Comparison of ENCODE assay signal across 23 cellular contexts in genomic region chr5:5490774-5491347, GRCh38.
DNase-seq lines count a peak whose midpoint lies in the region; ATAC-seq and TF ChIP-seq lines count a peak whose summit lies in the region.
"Had no signal": no experiment of that assay in that cellular context is flagged by ENCODE, and none has a peak within 500 bp of the region (broad histone marks: within the 10 kb centered on the region; RNA-seq: fewer than 3 reads in every experiment).

No MANE protein-coding gene starts in this region.

- H3K9me3 Mint-ChIP-seq in glutamatergic neuron (ENCODE audit: unreplicated experiment) = peaks cover 5% of the 10 kb centered on the region
- H3K9me3 Mint-ChIP-seq in neural progenitor cell = no peaks in the 10 kb centered on the region
- H3K9me3 Mint-ChIP-seq: activated T-cell treated with anti-CD3 and anti-CD28 coated beads, Interleukin-2, amount 50 U/mL, for 24 hours; CD4-positive, alpha-beta T cell; T-cell had no signal

- no peak overlapping the region for H3K9ac ChIP-seq in neural progenitor cell

- no peak overlapping the region for H3K27ac ChIP-seq in neural progenitor cell
- H3K27ac ChIP-seq: body of pancreas, heart right ventricle had no signal

- H3K4me1 Mint-ChIP-seq in glutamatergic neuron (ENCODE audit: low read depth, unreplicated experiment) (peaks cover 12% of the 10 kb centered on the region), neural progenitor cell (peaks cover 10% of the 10 kb centered on the region)

- H3K27me3 Mint-ChIP-seq in glutamatergic neuron (ENCODE audit: unreplicated experiment) (peaks cover 4% of the 10 kb centered on the region), neural progenitor cell (ENCODE audit: insufficient read depth, low read depth) (peaks cover 4% of the 10 kb centered on the region)
- H3K27me3 Mint-ChIP-seq: T-cell had no signal

- no peak overlapping the region for H2AFZ ChIP-seq in neural progenitor cell (replicated peaks)

- H3K27me3 ChIP-seq in neural progenitor cell = peaks cover 25% of the 10 kb centered on the region
- H3K27me3 ChIP-seq: body of pancreas had no signal

- no peaks in the 10 kb centered on the region for H3K36me3 ChIP-seq in neural progenitor cell

- H3K27ac Mint-ChIP-seq in glutamatergic neuron (ENCODE audit: unreplicated experiment) (no peak overlapping the region), neural progenitor cell (no peak overlapping the region)
- H3K27ac Mint-ChIP-seq: activated T-cell treated with anti-CD3 and anti-CD28 coated beads, Interleukin-2, amount 50 U/mL, for 24 hours; CD4-positive, alpha-beta T cell; T-cell had no signal

- TF ChIP-seq CTCF in glutamatergic neuron (IDR thresholded peaks at IDR 0.05; ENCODE audit: partially characterized antibody, unreplicated experiment) (no peak), neural progenitor cell (IDR thresholded peaks at IDR 0.05) (no peak)

- no peaks in the 10 kb centered on the region for H3K79me2 ChIP-seq in neural progenitor cell (ENCODE audit: low read depth)

- no peaks in the 10 kb centered on the region for H3K4me1 ChIP-seq in neural progenitor cell

- peak overlapping the region; percentile 41 for H3K4me3 Mint-ChIP-seq in glutamatergic neuron (ENCODE audit: unreplicated experiment)
- no peak overlapping the region for H3K4me3 Mint-ChIP-seq in neural progenitor cell
- H3K4me3 Mint-ChIP-seq: activated T-cell treated with anti-CD3 and anti-CD28 coated beads, Interleukin-2, amount 50 U/mL, for 24 hours; CD4-positive, alpha-beta T cell; T-cell had no signal

- H3F3A ChIP-seq in neural progenitor cell (ENCODE audit: low read depth) = peaks cover 1% of the 10 kb centered on the region

- H3K36me3 Mint-ChIP-seq in glutamatergic neuron (ENCODE audit: unreplicated experiment) = no peaks in the 10 kb centered on the region
- peaks cover 2% of the 10 kb centered on the region for H3K36me3 Mint-ChIP-seq in neural progenitor cell

- H3K9me3 ChIP-seq in neural progenitor cell (ENCODE audit: low read depth) = no peaks in the 10 kb centered on the region
- H3K9me3 ChIP-seq: body of pancreas, heart right ventricle, mucosa of descending colon had no signal

- no peak overlapping the region for H3K4me3 ChIP-seq in neural progenitor cell
- H3K4me3 ChIP-seq: body of pancreas, heart right ventricle, lung, mucosa of descending colon had no signal

- H3K4me2 ChIP-seq in neural progenitor cell = no peak overlapping the region

- DNase-seq in DMS153 (lab: John Stamatoyannopoulos, UW) (peak; percentile 61), DMS153 treated with DMSO at 0.1 percent for 48 hours (lab: John Stamatoyannopoulos, UW; ENCODE audit: unreplicated experiment) (no peak), NCI-H187 treated with DMSO at 0.1 percent for 48 hours (lab: John Stamatoyannopoulos, UW) (peak; percentile 44), NCI-H524 treated with DMSO at 0.1 percent for 48 hours (lab: John Stamatoyannopoulos, UW) (peak; percentile 95), glutamatergic neuron (no peak), neural progenitor cell (ENCODE audit: low spot score) (no peak), NCI-H2081 treated with DMSO at 0.1 percent for 48 hours (lab: John Stamatoyannopoulos, UW) (no peak)
- DNase-seq: 8988T; activated CD4-positive, alpha-beta T cell treated with anti-CD3 and anti-CD28 coated beads for 1 hour; activated gamma-delta T cell treated with Interleukin-2 at 50 U/mL for 16 hours; activated T-cell treated with anti-CD3 and anti-CD28 coated beads, Interleukin-2, amount 50 U/mL, for 24 hours; body of pancreas; CD4-positive, alpha-beta T cell; GF-D8; GOT3; heart right ventricle; Karpas-422; mucosa of descending colon; MV-4-11; T-cell; trophoblast cell had no signal

- peaks cover 8% of the 10 kb centered on the region for H4K20me1 ChIP-seq in neural progenitor cell (ENCODE audit: low read depth)

- ATAC-seq in GM18511 (IDR thresholded peaks at IDR 0.05; ENCODE audit: unreplicated experiment) = no peak
- ATAC-seq: body of pancreas, heart right ventricle, mucosa of descending colon, T-cell had no signal

Comparison
In these comparisons a context has a peak if more than half of its experiments do, and no peak if none do; other contexts are left out.
1. DNase-seq: peak in DMS153 (single experiment), NCI-H187 treated with DMSO at 0.1 percent for 48 hours (single experiment) and NCI-H524 treated with DMSO at 0.1 percent for 48 hours (single experiment); none in DMS153 treated with DMSO at 0.1 percent for 48 hours (single experiment), glutamatergic neuron (single experiment), neural progenitor cell (single experiment) and NCI-H2081 treated with DMSO at 0.1 percent for 48 hours (single experiment).